In genomic region chr11:67316882-67317364, GRCh38 we compare ENCODE assay signal across 8 cellular contexts. TPM values are rescaled to one million over a fixed set of nuclear protein-coding genes. Genes with fewer than 3 reads are reported as not detected.
DNase-seq lines count a peak whose midpoint lies in the region; ATAC-seq and TF ChIP-seq lines count a peak whose summit lies in the region.

No MANE protein-coding gene starts in this region.

- peak overlapping the region; percentile 90 to 96 (median 96) for H3K27ac Mint-ChIP-seq in nephron

- peak; percentile 78 for DNase-seq in G401 (ENCODE audit: low spot score)
- no peak for DNase-seq in HEK293T (ENCODE audit: extremely low spot score)
- peak; percentile 65 for DNase-seq in RPMI7951 (ENCODE audit: low read depth)
- peak; percentile 75 for DNase-seq in epithelial cell of esophagus (ENCODE audit: low read depth)
- DNase-seq in SW480 (ENCODE audit: low spot score) = no peak
- no peak for DNase-seq in NCI-H82 treated with DMSO at 0.1 percent for 48 hours (lab: John Stamatoyannopoulos, UW; ENCODE audit: unreplicated experiment)

- peaks cover 8% of the 10 kb centered on the region for H3K27me3 Mint-ChIP-seq in nephron (ENCODE audit: low read depth)

- POLR2A ChIA-PET in HEK293T (lab: Yijun Ruan, JAX) = interaction anchor here (0.7 to 4.0 kb wide), 20 partner anchors 13 to 969 kb away, joined by 3 to 28 read pairs (median 4); partner anchors contain the start of genes ANKRD13D, B4GAT1, GRK2 and POLD4

- H3K36me3 Mint-ChIP-seq in nephron (ENCODE audit: low read depth) = no peaks in the 10 kb centered on the region

- H3K4me1 Mint-ChIP-seq in nephron = peaks cover 9% of the 10 kb centered on the region

- H3K4me3 Mint-ChIP-seq in nephron = peak overlapping the region; percentile 92 to 98 (median 95)

- TF ChIP-seq CTCF in epithelial cell of esophagus (IDR thresholded peaks at IDR 0.05; ENCODE audit: insufficient read depth, low read depth, low read length, missing control alignments) = no peak
- TF ChIP-seq CTCF in nephron (IDR thresholded peaks at IDR 0.05; ENCODE audit: unreplicated experiment in 3 of 3) = no peak

- ATAC-seq in HG03159 (IDR thresholded peaks at IDR 0.05; ENCODE audit: unreplicated experiment) = no peak

- peak overlapping the region; percentile 83 for H3K4me3 ChIP-seq in epithelial cell of esophagus (ENCODE audit: low read length)

- CTCF ChIA-PET in HEK293T (lab: Yijun Ruan, JAX) = interaction anchor here (0.6 to 3.5 kb wide), 10 partner anchors 10 to 236 kb away, joined by 3 to 22 read pairs (median 6); partner anchors contain the start of genes PPP1CA and SSH3

- in situ Hi-C loops in G401 (cut with HindIII; ENCODE audit: low sequenced_read_pairs) = loop anchor here (10.0 kb wide), 1 partner anchor 62 kb away; no protein-coding TSS in a partner anchor

- H3K9me3 Mint-ChIP-seq in nephron = no peaks in the 10 kb centered on the region

TF ChIP-seq in HEK293T, 16 proteins besides CTCF, POLR2A, EP300 and RAD21:
- TF ChIP-seq FOXA1 (IDR thresholded peaks at IDR 0.05) (no peak), FOXM1 (IDR thresholded peaks at IDR 0.05; ENCODE audit: borderline replicate concordance) (no peak), FOXK2 (IDR thresholded peaks at IDR 0.05) (no peak), LEF1 (IDR thresholded peaks at IDR 0.05; ENCODE audit: borderline replicate concordance) (no peak), L3MBTL2 (conservative IDR thresholded peaks at IDR 0.05) (peak; percentile 71), NFRKB (IDR thresholded peaks at IDR 0.05) (no peak), PKNOX1 (IDR thresholded peaks at IDR 0.05) (no peak)

RNA-seq across cellular contexts. Expression of gene SSH3, which starts 13.6 kb away (rescaled TPM):
- 1.5 and 1.8 TPM in 2 replicates for total RNA-seq in G401 (2014; rRNA removed; shearing (Covaris generic))
- 8.0 and 10.9 TPM in 2 replicates for total RNA-seq in RPMI7951 (2014; rRNA removed; shearing (Covaris generic))

RNA-seq across cellular contexts. Expression of gene ANKRD13D, which starts 27.8 kb away (rescaled TPM):
- 25.2 and 40.3 TPM in 2 replicates for total RNA-seq in G401 (2014; rRNA removed; shearing (Covaris generic))
- total RNA-seq in RPMI7951 (2014; rRNA removed; shearing (Covaris generic)) = 17.6 and 28.5 TPM in 2 replicates

RNA-seq across cellular contexts. Expression of gene POLD4, which starts 36.4 kb away (rescaled TPM):
- 15.2 and 19.4 TPM in 2 replicates for total RNA-seq in G401 (2014; rRNA removed; shearing (Covaris generic))
- total RNA-seq in RPMI7951 (2014; rRNA removed; shearing (Covaris generic)) = 68.0 and 85.3 TPM in 2 replicates

RNA-seq across cellular contexts. Expression of gene GRK2, which starts 50.6 kb away (rescaled TPM):
- 35.1 and 48.8 TPM in 2 replicates for total RNA-seq in G401 (2014; rRNA removed; shearing (Covaris generic))
- total RNA-seq in RPMI7951 (2014; rRNA removed; shearing (Covaris generic)) = 22.0 and 32.9 TPM in 2 replicates

RNA-seq across cellular contexts. Expression of gene CLCF1, which starts 56.5 kb away (rescaled TPM):
- total RNA-seq in G401 (2014; rRNA removed; shearing (Covaris generic)) = 1.9 and 4.2 TPM in 2 replicates
- 4.8 and 5.4 TPM in 2 replicates for total RNA-seq in RPMI7951 (2014; rRNA removed; shearing (Covaris generic))

Comparison
In these comparisons a context has a peak if more than half of its experiments do, and no peak if none do; other contexts are left out.
1. DNase-seq: peak in G401 (single experiment), RPMI7951 (single experiment) and epithelial cell of esophagus (single experiment); none in HEK293T (single experiment), SW480 (single experiment) and NCI-H82 treated with DMSO at 0.1 percent for 48 hours (single experiment).